In genomic region chr5:9538504-9538903, GRCh38 we compare ENCODE assay signal across 17 cellular contexts. TPM values are rescaled to one million over a fixed set of nuclear protein-coding genes. Genes with fewer than 3 reads are reported as not detected.
A peak's percentile ranks its signal among the peaks of the same experiment; 100 is the strongest.
DNase-seq lines count a peak whose midpoint lies in the region; ATAC-seq lines count a peak whose summit lies in the region.
"Had no signal": no experiment of that assay in that cellular context is flagged by ENCODE, and none has a peak within 500 bp of the region (broad histone marks: within the 10 kb centered on the region; RNA-seq: fewer than 3 reads in every experiment).

No MANE protein-coding gene starts in this region.

- H3K4me1 Mint-ChIP-seq in CD4-positive, alpha-beta memory T cell = peaks cover 0 to 11% (median 5%) of the 10 kb centered on the region in 4 donors
- H3K4me1 Mint-ChIP-seq: CD4-positive, CD25-positive, alpha-beta regulatory T cell; IgD-negative memory B cell had no signal

- no peak for ATAC-seq in GM18498 (IDR thresholded peaks at IDR 0.05; ENCODE audit: unreplicated experiment)

- no peak overlapping the region for H3K4me3 ChIP-seq in CD4-positive, alpha-beta memory T cell (ENCODE audit: low read length in 2 of 2)
- H3K4me3 ChIP-seq in SJSA1 (no peak overlapping the region), mesenchymal stem cell (ENCODE audit: insufficient read depth in 1 of 2, low read depth in 1 of 2, low read length in 2 of 2) (no peak overlapping the region)

- no peaks in the 10 kb centered on the region for H3K36me3 ChIP-seq in CD4-positive, alpha-beta memory T cell (ENCODE audit: insufficient read depth, low read length)
- no peaks in the 10 kb centered on the region for H3K36me3 ChIP-seq in SJSA1
- H3K36me3 ChIP-seq in mesenchymal stem cell (ENCODE audit: control insufficient read depth in 1 of 2, insufficient read depth in 2 of 2, low read depth in 1 of 2, low read length in 2 of 2) = no peaks in the 10 kb centered on the region

- CTCF ChIA-PET in CD4-positive, alpha-beta memory T cell (lab: Charles Lee; ENCODE audit: partially characterized antibody) = no interaction called here

- peak overlapping the region in 5 of 8 donors; percentile 2 to 59 (median 32) for H3K4me3 Mint-ChIP-seq in CD4-positive, alpha-beta memory T cell
- H3K4me3 Mint-ChIP-seq: CD4-positive, CD25-positive, alpha-beta regulatory T cell; IgD-negative memory B cell had no signal

- no peak overlapping the region for H2BK15ac ChIP-seq in mesenchymal stem cell (ENCODE audit: low read depth, poor library complexity, severe bottlenecking)

- peak overlapping the region; percentile 15 to 78 (median 58) for H3K27ac Mint-ChIP-seq in CD4-positive, alpha-beta memory T cell
- H3K27ac Mint-ChIP-seq: CD4-positive, CD25-positive, alpha-beta regulatory T cell; IgD-negative memory B cell had no signal

- H3K4me1 ChIP-seq in CD4-positive, alpha-beta memory T cell (ENCODE audit: insufficient read depth, low read length) = no peaks in the 10 kb centered on the region
- H3K4me1 ChIP-seq in SJSA1 (replicated peaks) (peaks cover 59% of the 10 kb centered on the region), mesenchymal stem cell (ENCODE audit: control insufficient read depth, insufficient read depth, low read depth, low read length) (peaks cover 3% of the 10 kb centered on the region)

- no peaks in the 10 kb centered on the region for H3K27me3 ChIP-seq in CD4-positive, alpha-beta memory T cell (ENCODE audit: insufficient read depth, low read length)
- H3K27me3 ChIP-seq in SJSA1 (replicated peaks) = no peaks in the 10 kb centered on the region
- H3K27me3 ChIP-seq in mesenchymal stem cell (ENCODE audit: control insufficient read depth in 1 of 2, insufficient read depth in 1 of 2, low read length in 2 of 2) = no peaks in the 10 kb centered on the region

- peak overlapping the region in 1 of 2 experiments; percentile 54 for H2BK12ac ChIP-seq in mesenchymal stem cell (ENCODE audit: low read length in 2 of 2)

- peak overlapping the region; percentile 13 to 50 for H3K4ac ChIP-seq in mesenchymal stem cell (ENCODE audit: low read depth in 1 of 2, low read length in 2 of 2)

- no peak overlapping the region for H3K27ac ChIP-seq in CD4-positive, alpha-beta memory T cell (ENCODE audit: low read depth, low read length)
- H3K27ac ChIP-seq in SJSA1 (peak overlapping the region; percentile 71), mesenchymal stem cell (ENCODE audit: low read length, poor library complexity, severe bottlenecking) (no peak overlapping the region)

- peak overlapping the region in 1 of 2 experiments; percentile 43 for H3K18ac ChIP-seq in mesenchymal stem cell (ENCODE audit: low read depth in 1 of 2, low read length in 2 of 2)

- H2BK120ac ChIP-seq in mesenchymal stem cell (ENCODE audit: low read depth, low read length) = no peak overlapping the region

- no peak overlapping the region for H2BK5ac ChIP-seq in mesenchymal stem cell (ENCODE audit: low read depth, low read length, poor library complexity, severe bottlenecking)

- H3K27me3 Mint-ChIP-seq in CD4-positive, alpha-beta memory T cell = peaks cover 0 to 2% of the 10 kb centered on the region in 2 donors
- H3K27me3 Mint-ChIP-seq: IgD-negative memory B cell had no signal

- no peak overlapping the region for H2AFZ ChIP-seq in mesenchymal stem cell (ENCODE audit: low read depth, low read length)

- DNase-seq in A172 (ENCODE audit: low spot score) (peak; percentile 49), SJSA1 (ENCODE audit: low read depth in 1 of 2, low spot score in 2 of 2) (peak; percentile 66 to 73), mesenchymal stem cell (peak; percentile 58), HuH-7.5 (ENCODE audit: low spot score) (no peak), SHP77 (lab: John Stamatoyannopoulos, UW) (no peak)
- DNase-seq in CD4-positive, alpha-beta memory T cell = peak in 3 of 5 donors; percentile 9 to 55 (median 27)
- DNase-seq: CD4-positive, CD25-positive, alpha-beta regulatory T cell; DND-41; Kasumi-1; NCI-H187; NCI-H226; NCI-H526 treated with DMSO at 0.1 percent for 48 hours; NK-92 treated with Interleukin-12 subunit alpha and Interleukin-12 subunit beta, amount 100 ng/mL, for 24 hours; SW 1271 had no signal

- H3K36me3 Mint-ChIP-seq in CD4-positive, alpha-beta memory T cell = no peaks in the 10 kb centered on the region
- H3K36me3 Mint-ChIP-seq: CD4-positive, CD25-positive, alpha-beta regulatory T cell had no signal

- H3K9me3 Mint-ChIP-seq in CD4-positive, alpha-beta memory T cell = peaks cover 0 to 2% (median 0%) of the 10 kb centered on the region in 8 donors
- H3K9me3 Mint-ChIP-seq: IgD-negative memory B cell had no signal

- peaks cover 26% of the 10 kb centered on the region for H3K79me1 ChIP-seq in mesenchymal stem cell (replicated peaks; ENCODE audit: low read length, poor library complexity, severe bottlenecking)

- H2AK5ac ChIP-seq in mesenchymal stem cell (ENCODE audit: low read length, severe bottlenecking) = no peak overlapping the region

- H3K9ac ChIP-seq in mesenchymal stem cell (ENCODE audit: low read length) = no peak overlapping the region

- no peak overlapping the region for H3K4me2 ChIP-seq in mesenchymal stem cell (ENCODE audit: low read length, poor library complexity, severe bottlenecking)

- no peak overlapping the region for H3K23ac ChIP-seq in mesenchymal stem cell (ENCODE audit: low read length in 2 of 2)

- H3K14ac ChIP-seq in mesenchymal stem cell (ENCODE audit: low read length in 2 of 2) = no peak overlapping the region

- no peak overlapping the region for H4K91ac ChIP-seq in mesenchymal stem cell (ENCODE audit: low read length)

- intact Hi-C loops in CD4-positive, alpha-beta memory T cell (cut with micrococcal nuclease) = no loop called here

- H3K9me3 ChIP-seq in CD4-positive, alpha-beta memory T cell (ENCODE audit: control insufficient read depth in 1 of 2, low read length in 2 of 2) = no peaks in the 10 kb centered on the region
- H3K9me3 ChIP-seq in SJSA1 (replicated peaks) (no peaks in the 10 kb centered on the region), mesenchymal stem cell (ENCODE audit: control insufficient read depth, low read length) (no peaks in the 10 kb centered on the region)

- no peak overlapping the region for H4K8ac ChIP-seq in mesenchymal stem cell (ENCODE audit: low read length)

- POLR2A ChIA-PET in CD4-positive, alpha-beta memory T cell (lab: Charles Lee; ENCODE audit: partially characterized antibody) = interaction anchor here (0.6 to 0.8 kb wide), 2 partner anchors 173 to 1666 kb away, joined by 3 read pairs; no protein-coding TSS in a partner anchor

- 44% methylated on average over 4 of the region's 7 CpGs for WGBS in mesenchymal stem cell

RNA-seq across cellular contexts. Expression of gene SEMA5A, which starts 7.4 kb away (rescaled TPM):
- 9.3 and 12.0 TPM in 2 replicates for total RNA-seq in A172 (2014; rRNA removed; shearing (Covaris generic))
- total RNA-seq in CD4-positive, alpha-beta memory T cell = 1 to 10 TPM; 3.5 to 4.5 TPM
- 1 to 10 TPM; 1.1 to 1.3 TPM for polyA plus RNA-seq in CD4-positive, alpha-beta memory T cell
- total RNA-seq in SJSA1 (2014; rRNA removed; shearing (Covaris generic)) = 9.1 and 15.9 TPM in 2 replicates
- polyA plus RNA-seq in mesenchymal stem cell (2013, experiment 1 of 2) = 40.6 TPM
- polyA plus RNA-seq in mesenchymal stem cell (2013, experiment 2 of 2) = 42.4 TPM
- total RNA-seq: OCI-LY7 had no signal
- polyA plus RNA-seq: IgD-negative memory B cell had no signal

Comparison
In these comparisons a context has a peak if more than half of its experiments do, and no peak if none do; other contexts are left out.
1. DNase-seq: peak in A172 (single experiment), CD4-positive, alpha-beta memory T cell (3 of 5), SJSA1 (2 of 2) and mesenchymal stem cell (single experiment); none in HuH-7.5 (single experiment) and SHP77 (0 of 2).